1 cellular context compared by ENCODE assay signal in genomic region chr7:139055674-139056073, GRCh38.
TF ChIP-seq lines count a peak whose summit lies in the region.

No MANE protein-coding gene starts in this region.

TF ChIP-seq in HepG2, 621 proteins besides CTCF, POLR2A, EP300 and RAD21:
- TF ChIP-seq XRCC5 (optimal IDR thresholded peaks at IDR 0.05; ENCODE audit: low read length): no peak
- peak; percentile 64 for TF ChIP-seq ATF7 (IDR thresholded peaks at IDR 0.05)
- no peak for TF ChIP-seq ATF7 (CRISPR knock-in tag; IDR thresholded peaks at IDR 0.05)
- TF ChIP-seq ZNF20 (CRISPR knock-in tag; IDR thresholded peaks at IDR 0.05): no peak
- no peak for TF ChIP-seq ZBTB20 (CRISPR knock-in tag; IDR thresholded peaks at IDR 0.05; ENCODE audit: borderline replicate concordance, low read depth)
